Comparison of ENCODE assay signal across 1 cellular context in the genomic region with DNA sequence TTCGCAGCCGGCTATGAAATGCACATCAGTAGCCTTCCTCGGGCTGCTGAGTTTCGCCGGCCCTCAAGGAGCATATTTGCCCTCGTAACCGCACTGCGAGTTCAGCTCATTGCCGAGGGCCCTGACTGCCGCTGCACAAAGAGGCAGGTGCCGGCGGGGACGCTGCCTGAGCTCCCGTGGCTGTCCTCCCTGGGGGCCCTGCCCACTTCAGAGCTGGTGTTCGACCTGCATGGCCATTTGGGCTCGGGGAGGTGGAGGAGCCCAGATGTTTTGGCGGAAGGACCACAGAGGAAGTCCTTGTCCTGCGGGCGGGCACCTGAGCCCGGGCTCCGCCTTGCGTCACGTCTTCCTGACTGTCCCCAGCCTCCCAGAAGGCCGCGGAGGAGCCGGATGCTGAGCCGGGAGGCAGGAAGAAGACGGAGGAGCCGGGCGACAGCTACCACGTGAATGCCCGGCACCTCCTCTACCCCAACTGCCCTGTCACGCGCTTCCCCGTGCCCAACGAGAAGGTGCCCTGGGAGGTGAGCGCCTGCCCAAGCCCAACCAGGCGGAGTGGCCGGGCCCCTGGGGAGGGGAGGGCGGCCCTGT.
TF ChIP-seq lines count a peak whose summit lies in the region.

No MANE protein-coding gene starts in this region.

TF ChIP-seq in HepG2, 621 proteins besides CTCF, POLR2A, EP300 and RAD21:
- TF ChIP-seq ZBTB2 (CRISPR knock-in tag; IDR thresholded peaks at IDR 0.05; ENCODE audit: low read depth) (no peak), ZNF331 (CRISPR knock-in tag; IDR thresholded peaks at IDR 0.05) (no peak), MAF1 (CRISPR knock-in tag; IDR thresholded peaks at IDR 0.05; ENCODE audit: borderline replicate concordance) (no peak), MEF2D (CRISPR knock-in tag; IDR thresholded peaks at IDR 0.05) (no peak), ZFP62 (CRISPR knock-in tag; IDR thresholded peaks at IDR 0.05) (no peak), BHLHE40 (IDR thresholded peaks at IDR 0.05; ENCODE audit: low read length) (no peak), ZNF253 (CRISPR knock-in tag; IDR thresholded peaks at IDR 0.05; ENCODE audit: borderline replicate concordance) (no peak), ZNF280D (CRISPR knock-in tag; IDR thresholded peaks at IDR 0.05) (no peak), BRF2 (CRISPR knock-in tag; IDR thresholded peaks at IDR 0.05) (no peak), ZNF672 (CRISPR knock-in tag; IDR thresholded peaks at IDR 0.05) (no peak), TGIF2 (CRISPR knock-in tag; IDR thresholded peaks at IDR 0.05) (no peak), ETV5 (CRISPR knock-in tag; IDR thresholded peaks at IDR 0.05; ENCODE audit: borderline replicate concordance) (no peak), REXO4 (CRISPR knock-in tag; IDR thresholded peaks at IDR 0.05; ENCODE audit: borderline replicate concordance) (no peak), CENPX (CRISPR knock-in tag; IDR thresholded peaks at IDR 0.05) (no peak), ZNF235 (CRISPR knock-in tag; IDR thresholded peaks at IDR 0.05; ENCODE audit: borderline replicate concordance) (no peak)
- TF ChIP-seq, protein P1, sequence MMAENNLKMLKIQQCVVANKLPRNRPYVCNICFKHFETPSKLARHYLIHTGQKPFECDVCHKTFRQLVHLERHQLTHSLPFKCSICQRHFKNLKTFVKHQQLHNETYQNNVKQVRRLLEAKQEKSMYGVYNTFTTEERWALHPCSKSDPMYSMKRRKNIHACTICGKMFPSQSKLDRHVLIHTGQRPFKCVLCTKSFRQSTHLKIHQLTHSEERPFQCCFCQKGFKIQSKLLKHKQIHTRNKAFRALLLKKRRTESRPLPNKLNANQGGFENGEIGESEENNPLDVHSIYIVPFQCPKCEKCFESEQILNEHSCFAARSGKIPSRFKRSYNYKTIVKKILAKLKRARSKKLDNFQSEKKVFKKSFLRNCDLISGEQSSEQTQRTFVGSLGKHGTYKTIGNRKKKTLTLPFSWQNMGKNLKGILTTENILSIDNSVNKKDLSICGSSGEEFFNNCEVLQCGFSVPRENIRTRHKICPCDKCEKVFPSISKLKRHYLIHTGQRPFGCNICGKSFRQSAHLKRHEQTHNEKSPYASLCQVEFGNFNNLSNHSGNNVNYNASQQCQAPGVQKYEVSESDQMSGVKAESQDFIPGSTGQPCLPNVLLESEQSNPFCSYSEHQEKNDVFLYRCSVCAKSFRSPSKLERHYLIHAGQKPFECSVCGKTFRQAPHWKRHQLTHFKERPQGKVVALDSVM (CRISPR knock-in tag; IDR thresholded peaks at IDR 0.05) = no peak
- TF ChIP-seq, protein P2, sequence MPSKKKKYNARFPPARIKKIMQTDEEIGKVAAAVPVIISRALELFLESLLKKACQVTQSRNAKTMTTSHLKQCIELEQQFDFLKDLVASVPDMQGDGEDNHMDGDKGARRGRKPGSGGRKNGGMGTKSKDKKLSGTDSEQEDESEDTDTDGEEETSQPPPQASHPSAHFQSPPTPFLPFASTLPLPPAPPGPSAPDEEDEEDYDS (CRISPR knock-in tag; IDR thresholded peaks at IDR 0.05) = no peak
- TF ChIP-seq, protein P3, sequence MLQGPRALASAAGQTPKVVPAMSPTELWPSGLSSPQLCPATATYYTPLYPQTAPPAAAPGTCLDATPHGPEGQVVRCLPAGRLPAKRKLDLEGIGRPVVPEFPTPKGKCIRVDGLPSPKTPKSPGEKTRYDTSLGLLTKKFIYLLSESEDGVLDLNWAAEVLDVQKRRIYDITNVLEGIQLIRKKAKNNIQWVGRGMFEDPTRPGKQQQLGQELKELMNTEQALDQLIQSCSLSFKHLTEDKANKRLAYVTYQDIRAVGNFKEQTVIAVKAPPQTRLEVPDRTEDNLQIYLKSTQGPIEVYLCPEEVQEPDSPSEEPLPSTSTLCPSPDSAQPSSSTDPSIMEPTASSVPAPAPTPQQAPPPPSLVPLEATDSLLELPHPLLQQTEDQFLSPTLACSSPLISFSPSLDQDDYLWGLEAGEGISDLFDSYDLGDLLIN (CRISPR knock-in tag; IDR thresholded peaks at IDR 0.05; ENCODE audit: borderline replicate concordance) = no peak
